9 cellular contexts compared by ENCODE assay signal in the genomic region with DNA sequence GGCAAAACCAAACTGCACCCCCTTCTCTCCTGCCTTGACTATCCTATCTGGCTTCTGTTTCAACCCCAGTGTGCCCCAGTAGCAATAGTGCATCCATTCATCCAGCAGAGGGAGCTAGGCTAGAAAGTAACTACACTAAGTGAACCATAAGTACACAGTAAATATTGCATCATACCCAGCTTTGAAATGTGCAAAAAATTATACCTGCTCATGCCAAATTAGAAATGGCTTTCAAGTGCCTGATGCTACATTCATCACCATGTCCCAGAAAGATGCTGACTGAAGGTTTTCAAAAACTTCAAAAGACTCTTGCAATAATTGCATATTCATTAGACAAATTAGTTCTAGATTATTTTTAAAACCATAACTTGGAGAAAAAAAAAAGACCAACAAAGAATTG.
DNase-seq lines count a peak whose midpoint lies in the region; ATAC-seq, FAIRE-seq and TF ChIP-seq lines count a peak whose summit lies in the region.
"Had no signal": no experiment of that assay in that cellular context is flagged by ENCODE, and none has a peak within 500 bp of the region (broad histone marks: within the 10 kb centered on the region; RNA-seq: fewer than 3 reads in every experiment).

No MANE protein-coding gene starts in this region.

- H3K27ac Mint-ChIP-seq in stimulated activated memory B cell treated with anti-CD40 and anti-IgM and Interleukin-4, amounts not matched to agents 10 μg/mL and 1 μg/mL and 100 μg/mL, for 72 hours = no peak overlapping the region
- H3K27ac Mint-ChIP-seq: immature natural killer cell had no signal

- H3K4me3 Mint-ChIP-seq in stimulated activated memory B cell treated with anti-CD40 and anti-IgM and Interleukin-4, amounts not matched to agents 10 μg/mL and 1 μg/mL and 100 μg/mL, for 72 hours = no peak overlapping the region
- H3K4me3 Mint-ChIP-seq: immature natural killer cell had no signal

- SMC1A ChIA-PET in GM12878 (lab: Charles Lee; ENCODE audit: uncharacterized antibody, unreplicated experiment) = interaction anchor here (0.7 to 1.1 kb wide), 4 partner anchors 149 to 1478 kb away, joined by 3 to 4 read pairs (median 4); no protein-coding TSS in a partner anchor

- RAD21 ChIA-PET in GM12878 (lab: Charles Lee; ENCODE audit: unreplicated experiment) = interaction anchor here (0.9 kb wide), 2 partner anchors 144 to 149 kb away, joined by 3 to 5 read pairs; no protein-coding TSS in a partner anchor

- H3K27me3 Mint-ChIP-seq in stimulated activated memory B cell treated with anti-CD40 and anti-IgM and Interleukin-4, amounts not matched to agents 10 μg/mL and 1 μg/mL and 100 μg/mL, for 72 hours = no peaks in the 10 kb centered on the region

- H3K36me3 ChIP-seq in GM12878 (ENCODE audit: control insufficient read depth in 2 of 2, insufficient read depth in 2 of 2, low read length in 1 of 2) = no peaks in the 10 kb centered on the region

- no peaks in the 10 kb centered on the region for H4K20me1 ChIP-seq in GM12878 (ENCODE audit: control insufficient read depth, insufficient read depth)

- H3K9me3 ChIP-seq in GM12878 (replicated peaks; ENCODE audit: control insufficient read depth, insufficient read depth, low read length) = no peaks in the 10 kb centered on the region

- no peak overlapping the region for H3K9ac ChIP-seq in GM12878 (ENCODE audit: control insufficient read depth, insufficient read depth, low read length)

- no peak overlapping the region for H3K27ac ChIP-seq in GM12878 (ENCODE audit: control insufficient read depth, insufficient read depth)

- no peak overlapping the region for H3K4me2 ChIP-seq in GM12878 (ENCODE audit: control insufficient read depth, insufficient read depth)

- peak; percentile 71 to 78 (median 78) for TF ChIP-seq CTCF in GM12878 (IDR thresholded peaks at IDR 0.05 in 2 of 3, conservative IDR thresholded peaks at IDR 0.05 in 1 of 3; ENCODE audit: control insufficient read depth in 2 of 3, extremely low read depth in 1 of 3, insufficient read depth in 1 of 3, low read depth in 3 of 3, low read length in 3 of 3)

- H2AFZ ChIP-seq in GM12878 (ENCODE audit: control insufficient read depth, low read depth, low read length) = no peak overlapping the region

- TF ChIP-seq EP300 in GM12878 (IDR thresholded peaks at IDR 0.05; ENCODE audit: borderline replicate concordance in 1 of 2, control insufficient read depth in 1 of 2, low read depth in 2 of 2, low read length in 2 of 2) = no peak

- DNase-seq in activated CD4-positive, alpha-beta T cell treated with anti-CD3 and anti-CD28 coated beads for 48 hours = peak; percentile 53
- DNase-seq in activated CD4-positive, alpha-beta T cell treated with anti-CD3 and anti-CD28 coated beads for 4 hours = no peak
- peak; percentile 80 for DNase-seq in HT-29 (ENCODE audit: low spot score)
- peak; percentile 79 for DNase-seq in NOMO-1 treated with DMSO at 0.1 percent for 48 hours (lab: John Stamatoyannopoulos, UW; ENCODE audit: unreplicated experiment)
- peak; percentile 32 for DNase-seq in GM12878 (ENCODE audit: low read depth, low spot score)
- peak; percentile 84 for DNase-seq in inferior parietal cortex (ENCODE audit: extremely low spot score)

- peak; percentile 61 for TF ChIP-seq RAD21 in GM12878 (IDR thresholded peaks at IDR 0.05; ENCODE audit: insufficient read depth, low read depth, low read length)

- in situ Hi-C loops in GM12878 (cut with MboI) = loop anchor here (10.0 kb wide), 2 partner anchors 443 to 743 kb away; no protein-coding TSS in a partner anchor

- POLR2A ChIA-PET in GM12878 (lab: Charles Lee) = no interaction called here

- CTCF ChIA-PET in GM12878 (lab: Yijun Ruan, JAX) = interaction anchor here (0.7 to 3.1 kb wide), 13 partner anchors 9 to 1478 kb away, joined by 3 to 14 read pairs (median 4); no protein-coding TSS in a partner anchor

- ATAC-seq in GM21717 (IDR thresholded peaks at IDR 0.05; ENCODE audit: unreplicated experiment) = peak; percentile 96
- peak; percentile 100 for ATAC-seq in GM12878
- peak; percentile 70 for ATAC-seq in stimulated activated memory B cell treated with anti-CD40 and anti-IgM and Interleukin-4, amounts not matched to agents 10 μg/mL and 1 μg/mL and 100 μg/mL, for 72 hours

- H3K4me3 ChIP-seq in GM12878 = no peak overlapping the region

- H3K9me3 Mint-ChIP-seq in stimulated activated memory B cell treated with anti-CD40 and anti-IgM and Interleukin-4, amounts not matched to agents 10 μg/mL and 1 μg/mL and 100 μg/mL, for 72 hours = no peaks in the 10 kb centered on the region

- no peaks in the 10 kb centered on the region for H3K79me2 ChIP-seq in GM12878 (ENCODE audit: control insufficient read depth, insufficient read depth, low read length)

- H3K36me3 Mint-ChIP-seq in stimulated activated memory B cell treated with anti-CD40 and anti-IgM and Interleukin-4, amounts not matched to agents 10 μg/mL and 1 μg/mL and 100 μg/mL, for 72 hours = no peaks in the 10 kb centered on the region
- H3K36me3 Mint-ChIP-seq: immature natural killer cell had no signal

- intact Hi-C loops in GM12878 (cut with micrococcal nuclease; ENCODE audit: unreplicated experiment) = loop anchor here (1.0 to 5.0 kb wide), 4 partner anchors 144 to 745 kb away; no protein-coding TSS in a partner anchor

- H3K4me1 Mint-ChIP-seq in stimulated activated memory B cell treated with anti-CD40 and anti-IgM and Interleukin-4, amounts not matched to agents 10 μg/mL and 1 μg/mL and 100 μg/mL, for 72 hours = no peaks in the 10 kb centered on the region
- H3K4me1 Mint-ChIP-seq: immature natural killer cell had no signal

- no TSS peak for BruUV-seq in GM12878 (replicated peaks; lab: Mats Ljungman, UMichigan)

- no peak for TF ChIP-seq POLR2A in GM12878 (IDR thresholded peaks at IDR 0.05; ENCODE audit: low read depth, low read length)

- no peaks in the 10 kb centered on the region for H3K4me1 ChIP-seq in GM12878 (ENCODE audit: control insufficient read depth, insufficient read depth, low read length)

- H3K27me3 ChIP-seq in GM12878 (replicated peaks in 1 of 2; ENCODE audit: control insufficient read depth in 2 of 2, insufficient read depth in 2 of 2, low read length in 1 of 2) = no peaks in the 10 kb centered on the region

- peak; percentile 91 for FAIRE-seq in GM12878 (lab: Jason Lieb, UNC)

TF ChIP-seq in GM12878, 131 proteins besides CTCF, POLR2A, EP300 and RAD21:
- TF ChIP-seq YY1 (IDR thresholded peaks at IDR 0.05; ENCODE audit: low read depth, low read length) = 0 out of 2 replicates have a peak, but pooled peaks have one; percentile 29
- peak; percentile 73 for TF ChIP-seq SMC3 (IDR thresholded peaks at IDR 0.05; ENCODE audit: borderline replicate concordance, low read length)
- TF ChIP-seq CEBPB (IDR thresholded peaks at IDR 0.05; ENCODE audit: borderline replicate concordance in 1 of 2, low read depth in 2 of 2, low read length in 2 of 2) = peak; percentile 38 to 88; a peak in 1 of 4 replicates
- TF ChIP-seq ATF3 (IDR thresholded peaks at IDR 0.05; ENCODE audit: borderline replicate concordance, extremely low read depth, low read depth, low read length) = peak; percentile 17; the same call in 1 of the 2 replicates
- TF ChIP-seq RELA (IDR thresholded peaks at IDR 0.05; ENCODE audit: borderline replicate concordance, partially characterized antibody) = no peak

Comparison
In these comparisons a context has a peak if more than half of its experiments do, and no peak if none do; other contexts are left out.
1. DNase-seq: peak in activated CD4-positive, alpha-beta T cell treated with anti-CD3 and anti-CD28 coated beads for 48 hours (single experiment), HT-29 (single experiment), NOMO-1 treated with DMSO at 0.1 percent for 48 hours (single experiment), GM12878 (single experiment) and inferior parietal cortex (single experiment); none in activated CD4-positive, alpha-beta T cell treated with anti-CD3 and anti-CD28 coated beads for 4 hours (0 of 2).
2. Peak in every context shown above with its lines, with median percentiles within 50 percentile points of each other: ATAC-seq.